In genomic region chr10:50431791-50432190, GRCh38 we compare ENCODE assay signal across 8 cellular contexts.
DNase-seq lines count a peak whose midpoint lies in the region; ATAC-seq and TF ChIP-seq lines count a peak whose summit lies in the region.

No MANE protein-coding gene starts in this region.

- peak overlapping the region; percentile 35 for H3K27ac ChIP-seq in rectal smooth muscle tissue (ENCODE audit: low read depth, low read length)

- H3K4me1 ChIP-seq in rectal smooth muscle tissue (ENCODE audit: control insufficient read depth, insufficient read depth, low read length): no peaks in the 10 kb centered on the region

- H3K9me3 Mint-ChIP-seq in natural killer cell treated with Interleukin-12 subunit alpha and Interleukin-12 subunit beta and Interleukin-15 and Interleukin-18, amount 100 ng/mL, for 72 hours: no peaks in the 10 kb centered on the region
- H3K9me3 Mint-ChIP-seq in natural killer cell: no peaks in the 10 kb centered on the region
- H3K9me3 Mint-ChIP-seq in activated naive CD4-positive, alpha-beta T cell treated with anti-CD3 and anti-CD28 coated beads, Interleukin-2, amount 10 ng/mL, durations not matched to agents 7 days and 5 days: no peaks in the 10 kb centered on the region

- no peak overlapping the region for H3K4me3 ChIP-seq in rectal smooth muscle tissue (ENCODE audit: low read length)

- H3K4me1 Mint-ChIP-seq in natural killer cell treated with Interleukin-12 subunit alpha and Interleukin-12 subunit beta and Interleukin-15 and Interleukin-18, amount 100 ng/mL, for 72 hours (ENCODE audit: low read depth in 2 of 2): peaks cover 33 to 55% of the 10 kb centered on the region in 2 donors
- peaks cover 17 to 19% of the 10 kb centered on the region in 2 donors for H3K4me1 Mint-ChIP-seq in natural killer cell
- peaks cover 18% of the 10 kb centered on the region for H3K4me1 Mint-ChIP-seq in activated naive CD4-positive, alpha-beta T cell treated with anti-CD3 and anti-CD28 coated beads, Interleukin-2, amount 10 ng/mL, durations not matched to agents 7 days and 5 days

- H3K4me3 Mint-ChIP-seq in natural killer cell treated with Interleukin-12 subunit alpha and Interleukin-12 subunit beta and Interleukin-15 and Interleukin-18, amount 100 ng/mL, for 72 hours: peak overlapping the region; percentile 69
- no peak overlapping the region for H3K4me3 Mint-ChIP-seq in natural killer cell
- H3K4me3 Mint-ChIP-seq in activated naive CD4-positive, alpha-beta T cell treated with anti-CD3 and anti-CD28 coated beads, Interleukin-2, amount 10 ng/mL, durations not matched to agents 7 days and 5 days: no peak overlapping the region

- ATAC-seq in natural killer cell treated with Interleukin-12 subunit alpha and Interleukin-12 subunit beta and Interleukin-15 and Interleukin-18, amount 100 ng/mL, for 72 hours: peak; percentile 76 to 77
- ATAC-seq in natural killer cell (no peak), HG02943 (IDR thresholded peaks at IDR 0.05; ENCODE audit: low read depth, unreplicated experiment) (peak; percentile 76)

- intact Hi-C loops in natural killer cell (cut with micrococcal nuclease): no loop called here

- peak overlapping the region; percentile 91 to 94 for H3K27ac Mint-ChIP-seq in natural killer cell treated with Interleukin-12 subunit alpha and Interleukin-12 subunit beta and Interleukin-15 and Interleukin-18, amount 100 ng/mL, for 72 hours
- H3K27ac Mint-ChIP-seq in natural killer cell: peak overlapping the region in 1 of 2 donors; percentile 11
- H3K27ac Mint-ChIP-seq in activated naive CD4-positive, alpha-beta T cell treated with anti-CD3 and anti-CD28 coated beads, Interleukin-2, amount 10 ng/mL, durations not matched to agents 7 days and 5 days: peak overlapping the region; percentile 66

- no peaks in the 10 kb centered on the region for H3K27me3 ChIP-seq in rectal smooth muscle tissue (ENCODE audit: control insufficient read depth, insufficient read depth, low read length)

- TF ChIP-seq CTCF in natural killer cell (IDR thresholded peaks at IDR 0.05): no peak

- H3K27me3 Mint-ChIP-seq in natural killer cell treated with Interleukin-12 subunit alpha and Interleukin-12 subunit beta and Interleukin-15 and Interleukin-18, amount 100 ng/mL, for 72 hours: no peaks in the 10 kb centered on the region
- no peaks in the 10 kb centered on the region for H3K27me3 Mint-ChIP-seq in natural killer cell (ENCODE audit: low read depth in 2 of 2)
- H3K27me3 Mint-ChIP-seq in activated naive CD4-positive, alpha-beta T cell treated with anti-CD3 and anti-CD28 coated beads, Interleukin-2, amount 10 ng/mL, durations not matched to agents 7 days and 5 days: no peaks in the 10 kb centered on the region

- no peaks in the 10 kb centered on the region for H3K36me3 ChIP-seq in rectal smooth muscle tissue (ENCODE audit: control insufficient read depth, insufficient read depth, low read length)

- peaks cover 16% of the 10 kb centered on the region for H3K36me3 Mint-ChIP-seq in natural killer cell treated with Interleukin-12 subunit alpha and Interleukin-12 subunit beta and Interleukin-15 and Interleukin-18, amount 100 ng/mL, for 72 hours
- H3K36me3 Mint-ChIP-seq in natural killer cell: peaks cover 7% of the 10 kb centered on the region
- peaks cover 12% of the 10 kb centered on the region for H3K36me3 Mint-ChIP-seq in activated naive CD4-positive, alpha-beta T cell treated with anti-CD3 and anti-CD28 coated beads, Interleukin-2, amount 10 ng/mL, durations not matched to agents 7 days and 5 days

- no peak for DNase-seq in natural killer cell treated with Interleukin-12 subunit alpha and Interleukin-12 subunit beta and Interleukin-15 and Interleukin-18, amount 100 ng/mL, for 72 hours (ENCODE audit: low spot score)
- DNase-seq in natural killer cell (no peak), nucleus accumbens (lab: John Stamatoyannopoulos, UW) (no peak), inferior parietal cortex (ENCODE audit: extremely low spot score) (no peak), DMS53 (lab: John Stamatoyannopoulos, UW) (no peak)
- DNase-seq in activated naive CD4-positive, alpha-beta T cell treated with anti-CD3 and anti-CD28 coated beads, Interleukin-2, amount 10 ng/mL, durations not matched to agents 7 days and 5 days: no peak

- CTCF ChIA-PET in activated naive CD4-positive, alpha-beta T cell treated with anti-CD3 and anti-CD28 coated beads, Interleukin-2, amount 10 ng/mL, durations not matched to agents 7 days and 5 days (lab: Charles Lee): interaction anchor here (1.2 kb wide), 1 partner anchor 11 kb away, joined by 4 read pairs; no protein-coding TSS in a partner anchor

- no peak overlapping the region for H3K9ac ChIP-seq in rectal smooth muscle tissue (ENCODE audit: low read length)

Comparison
In these comparisons a context has a peak if more than half of its experiments do, and no peak if none do; other contexts are left out.
1. ATAC-seq: peak in natural killer cell treated with Interleukin-12 subunit alpha and Interleukin-12 subunit beta and Interleukin-15 and Interleukin-18, amount 100 ng/mL, for 72 hours (2 of 2) and HG02943 (single experiment); none in natural killer cell (0 of 3).